9 cellular contexts compared by ENCODE assay signal in the genomic region with DNA sequence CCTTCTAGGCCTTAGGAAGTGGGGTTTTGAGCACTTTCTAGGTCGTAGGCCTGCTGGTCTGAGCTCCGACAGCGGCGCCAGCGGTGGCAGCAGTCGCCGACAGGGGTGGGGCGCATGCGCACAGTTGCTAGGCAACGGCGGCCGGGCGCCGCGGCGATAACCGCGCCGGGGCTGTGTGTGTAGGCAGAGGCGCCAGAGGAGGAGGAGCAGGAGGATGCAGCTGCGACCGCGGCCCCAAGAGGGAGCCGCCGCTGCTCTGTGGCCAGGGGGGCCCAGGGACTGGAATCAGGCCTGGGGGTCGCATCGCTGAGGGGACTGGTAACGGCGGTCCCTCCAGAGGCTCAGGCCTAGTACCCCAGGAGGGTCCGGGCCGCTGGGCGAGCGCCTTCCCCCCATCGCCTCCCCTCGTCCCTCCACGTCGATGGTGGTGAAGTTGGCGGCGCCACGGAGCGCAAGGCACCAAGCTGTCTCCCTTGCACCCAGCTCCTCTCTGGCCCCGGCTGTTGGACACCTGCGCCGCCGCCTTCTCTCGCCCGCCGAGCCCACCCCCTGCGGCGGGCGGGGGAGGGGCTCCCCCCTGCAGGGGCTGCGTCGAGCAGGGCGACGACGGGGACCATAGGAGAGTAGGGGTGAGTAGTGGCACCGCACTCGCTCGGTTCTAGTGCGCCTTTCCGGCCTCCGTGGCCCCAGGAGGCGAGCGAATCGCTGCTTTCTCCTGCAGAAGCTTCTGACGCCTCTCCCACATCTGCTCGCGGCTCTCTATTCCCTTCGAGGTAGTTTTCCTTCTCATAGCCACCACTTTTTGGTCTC. TPM values are rescaled to one million over a fixed set of nuclear protein-coding genes. Genes with fewer than 3 reads are reported as not detected.
DNase-seq lines count a peak whose midpoint lies in the region; ATAC-seq and TF ChIP-seq lines count a peak whose summit lies in the region.
"Had no signal": no experiment of that assay in that cellular context is flagged by ENCODE, and none has a peak within 500 bp of the region (broad histone marks: within the 10 kb centered on the region; RNA-seq: fewer than 3 reads in every experiment).

TSS of gene ZC3H12B (plus strand) at position 186 of the 810 bp plus-strand sequence.

- intact Hi-C loops in Right ventricle myocardium inferior (cut with DNase I), result no loop called here
- intact Hi-C loops in ovary (cut with DNase I), result no loop called here

- no peaks in the 10 kb centered on the region for H3K4me1 ChIP-seq in SJSA1 (replicated peaks)
- no peaks in the 10 kb centered on the region for H3K4me1 ChIP-seq in ovary (ENCODE audit: insufficient read depth)
- H3K4me1 ChIP-seq in thymus (ENCODE audit: control insufficient read depth, insufficient read depth, low read length), result no peaks in the 10 kb centered on the region

- H3K9me3 ChIP-seq in SJSA1 (replicated peaks) (no peaks in the 10 kb centered on the region), ovary (no peaks in the 10 kb centered on the region), thymus (ENCODE audit: control insufficient read depth) (no peaks in the 10 kb centered on the region)

- peak; percentile 52 for DNase-seq in AG09319 (ENCODE audit: extremely low read depth, low read depth)
- peak; percentile 1 to 41 for DNase-seq in SJSA1 (ENCODE audit: low read depth in 1 of 2, low spot score in 2 of 2)
- peak; percentile 83 for DNase-seq in activated naive CD4-positive, alpha-beta T cell treated with anti-CD3 and anti-CD28 coated beads, Interleukin-2, amount 50 U/mL, for 16 hours
- DNase-seq in Right ventricle myocardium inferior (ENCODE audit: missing footprints), result peak; percentile 79
- DNase-seq in ovary, result peak; percentile 78 to 87 (median 84)

- WGBS in ovary, 3 donors, result 25 to 43% (median 33%) methylated on average over 60 to 69 of the region's 69 CpGs
- WGBS in thymus, result under 1% methylated on average over 66 of the region's 69 CpGs

- H3K4me3 ChIP-seq in SJSA1 (no peak within 1 kb of the TSS), ovary (peak within 1 kb of the TSS; percentile 61), thymus (ENCODE audit: low read length) (peak within 1 kb of the TSS; percentile 66)

- H3K36me3 ChIP-seq in SJSA1 (no peaks in the 10 kb centered on the region), ovary (no peaks in the 10 kb centered on the region), thymus (ENCODE audit: control insufficient read depth, insufficient read depth) (no peaks in the 10 kb centered on the region)

- H3K27ac ChIP-seq in SJSA1 (no peak within 1 kb of the TSS), ovary (peak within 1 kb of the TSS; percentile 58 to 83), thymus (ENCODE audit: low read depth) (peak within 1 kb of the TSS; percentile 93)

- TF ChIP-seq CTCF in AG09319 (IDR thresholded peaks at IDR 0.05; ENCODE audit: low read depth, low read length), result peak; percentile 44
- TF ChIP-seq CTCF in ovary (IDR thresholded peaks at IDR 0.05), result peak; percentile 29 to 50 (median 50)

- no peaks in the 10 kb centered on the region for H3K27me3 ChIP-seq in SJSA1 (replicated peaks)
- H3K27me3 ChIP-seq in ovary, result no peaks in the 10 kb centered on the region
- H3K27me3 ChIP-seq in thymus (ENCODE audit: control insufficient read depth, insufficient read depth), result no peaks in the 10 kb centered on the region

- peak; percentile 95 for ATAC-seq in GM19025 (IDR thresholded peaks at IDR 0.05; ENCODE audit: low read depth, unreplicated experiment)
- ATAC-seq in HG03378 (IDR thresholded peaks at IDR 0.05; ENCODE audit: unreplicated experiment), result peak; percentile 85
- ATAC-seq in Right ventricle myocardium inferior, result peak; percentile 98

- no peak for TF ChIP-seq EP300 in ovary (IDR thresholded peaks at IDR 0.05)

- no peak for TF ChIP-seq POLR2A in ovary (IDR thresholded peaks at IDR 0.05)

RNA-seq across cellular contexts. Expression of gene ZC3H12B, which starts in this region (rescaled TPM):
- total RNA-seq in SJSA1 (2014; rRNA removed; shearing (Covaris generic)), result 0.97 and 1.9 TPM in 2 replicates
- 0.32 TPM for total RNA-seq in Right ventricle myocardium inferior
- 1 to 10 TPM; 2.7 to 5.9 (median 5.1) TPM for total RNA-seq in ovary
- 1 to 10 TPM; 1.2 to 3.3 TPM for polyA plus RNA-seq in ovary
- 0.71 TPM for polyA plus RNA-seq in thymus
- total RNA-seq: M059J had no signal

Comparison
In these comparisons a context has a peak if more than half of its experiments do, and no peak if none do; other contexts are left out.
1. Peak in DNase-seq and ATAC-seq in Right ventricle myocardium inferior; RNA of the gene not detected or under 1 TPM.
2. DNase-seq: peak in every context shown above with its lines; median percentile 84 in ovary; 83 in activated naive CD4-positive, alpha-beta T cell treated with anti-CD3 and anti-CD28 coated beads, Interleukin-2, amount 50 U/mL, for 16 hours; 79 in Right ventricle myocardium inferior; 52 in AG09319; 21 in SJSA1.